ENCODE assay signal across 17 cellular contexts in genomic region chr3:151315136-151315535, GRCh38. TPM values are rescaled to one million over a fixed set of nuclear protein-coding genes. Genes with fewer than 3 reads are reported as not detected.
DNase-seq lines count a peak whose midpoint lies in the region; TF ChIP-seq lines count a peak whose summit lies in the region.
"Had no signal": no experiment of that assay in that cellular context is flagged by ENCODE, and none has a peak within 500 bp of the region (broad histone marks: within the 10 kb centered on the region; RNA-seq: fewer than 3 reads in every experiment).

No MANE protein-coding gene starts in this region.

- peak overlapping the region; percentile 71 for H3K27ac Mint-ChIP-seq in Calu3 (ENCODE audit: unreplicated experiment)
- no peak overlapping the region for H3K27ac Mint-ChIP-seq in endothelial cell (ENCODE audit: unreplicated experiment)
- H3K27ac Mint-ChIP-seq: T-helper 2 cell treated with Interferon-gamma antibody and Interleukin-4, amounts not matched to agents 5 μg/mL and 100 μg/mL, for 36 hours had no signal

- no peak overlapping the region for H4K91ac ChIP-seq in mesenchymal stem cell (ENCODE audit: low read length)

- intact Hi-C loops in Calu3 (cut with micrococcal nuclease; ENCODE audit: unreplicated experiment), result no loop called here

- H3K27me3 Mint-ChIP-seq in Calu3 (ENCODE audit: unreplicated experiment) (no peaks in the 10 kb centered on the region), endothelial cell (ENCODE audit: unreplicated experiment) (no peaks in the 10 kb centered on the region)

- TF ChIP-seq CTCF in Calu3 (IDR thresholded peaks at IDR 0.05; ENCODE audit: unreplicated experiment) (no peak), brain microvascular endothelial cell (IDR thresholded peaks at IDR 0.05; ENCODE audit: low read depth, low read length, missing control alignments) (no peak), coronary artery (IDR thresholded peaks at IDR 0.05) (no peak), endothelial cell (IDR thresholded peaks at IDR 0.05; ENCODE audit: unreplicated experiment) (no peak)

- no peak overlapping the region for H3K14ac ChIP-seq in mesenchymal stem cell (ENCODE audit: low read length in 2 of 2)

- H3K9me3 ChIP-seq in HUES48 (ENCODE audit: control insufficient read depth, insufficient read depth, low read length), result no peaks in the 10 kb centered on the region
- H3K9me3 ChIP-seq in mesenchymal stem cell (ENCODE audit: control insufficient read depth, low read length), result no peaks in the 10 kb centered on the region

- H3K36me3 ChIP-seq in HUES48 (ENCODE audit: control insufficient read depth, insufficient read depth, low read length) (no peaks in the 10 kb centered on the region), brain microvascular endothelial cell (replicated peaks) (no peaks in the 10 kb centered on the region), mesenchymal stem cell (ENCODE audit: control insufficient read depth in 1 of 2, insufficient read depth in 2 of 2, low read depth in 1 of 2, low read length in 2 of 2) (no peaks in the 10 kb centered on the region)

- H2BK12ac ChIP-seq in mesenchymal stem cell (ENCODE audit: low read length in 2 of 2), result no peak overlapping the region

- H3K4me2 ChIP-seq in mesenchymal stem cell (ENCODE audit: low read length, poor library complexity, severe bottlenecking), result no peak overlapping the region

- H2AK5ac ChIP-seq in mesenchymal stem cell (ENCODE audit: low read length, severe bottlenecking), result no peak overlapping the region

- no CpG with 5 or more reads among the region's 2 CpGs for WGBS in mesenchymal stem cell

- H2BK15ac ChIP-seq in mesenchymal stem cell (ENCODE audit: low read depth, poor library complexity, severe bottlenecking), result no peak overlapping the region

- H3K23ac ChIP-seq in mesenchymal stem cell (ENCODE audit: low read length in 2 of 2), result no peak overlapping the region

- no peaks in the 10 kb centered on the region for H3K27me3 ChIP-seq in HUES48 (ENCODE audit: control insufficient read depth, insufficient read depth, low read length)
- no peaks in the 10 kb centered on the region for H3K27me3 ChIP-seq in brain microvascular endothelial cell (replicated peaks)
- no peaks in the 10 kb centered on the region for H3K27me3 ChIP-seq in mesenchymal stem cell (ENCODE audit: control insufficient read depth in 1 of 2, insufficient read depth in 1 of 2, low read length in 2 of 2)

- in situ Hi-C loops in brain microvascular endothelial cell (cut with HindIII; ENCODE audit: low pct_ligation_motif_present, low sequenced_read_pairs), result no loop called here

- H3K9me3 Mint-ChIP-seq in Calu3 (ENCODE audit: low read depth, unreplicated experiment), result no peaks in the 10 kb centered on the region
- no peaks in the 10 kb centered on the region for H3K9me3 Mint-ChIP-seq in endothelial cell (ENCODE audit: unreplicated experiment)
- H3K9me3 Mint-ChIP-seq: T-helper 2 cell treated with Interferon-gamma antibody and Interleukin-4, amounts not matched to agents 5 μg/mL and 100 μg/mL, for 36 hours had no signal

- H3K4me3 Mint-ChIP-seq in Calu3 (ENCODE audit: low read depth, unreplicated experiment), result no peak overlapping the region
- H3K4me3 Mint-ChIP-seq in endothelial cell (ENCODE audit: unreplicated experiment), result no peak overlapping the region
- H3K4me3 Mint-ChIP-seq: T-helper 2 cell treated with Interferon-gamma antibody and Interleukin-4, amounts not matched to agents 5 μg/mL and 100 μg/mL, for 36 hours had no signal

- no peak overlapping the region for H2BK120ac ChIP-seq in mesenchymal stem cell (ENCODE audit: low read depth, low read length)

- H3K4me1 Mint-ChIP-seq in Calu3 (ENCODE audit: low read depth, unreplicated experiment) (peaks cover 30% of the 10 kb centered on the region), endothelial cell (ENCODE audit: unreplicated experiment) (peaks cover 5% of the 10 kb centered on the region)

- H3K4me1 ChIP-seq in HUES48 (ENCODE audit: control insufficient read depth, insufficient read depth, low read length), result peaks cover 46% of the 10 kb centered on the region
- no peaks in the 10 kb centered on the region for H3K4me1 ChIP-seq in mesenchymal stem cell (ENCODE audit: control insufficient read depth, insufficient read depth, low read depth, low read length)

- DNase-seq in Calu3 (no peak), brain microvascular endothelial cell (no peak), mesenchymal stem cell (peak; percentile 82), coronary artery (ENCODE audit: low spot score) (no peak), endothelial cell (ENCODE audit: low spot score) (no peak), SHP77 treated with DMSO at 0.1 percent for 48 hours (lab: John Stamatoyannopoulos, UW) (no peak), SW480 (ENCODE audit: low spot score) (no peak)
- DNase-seq: activated CD4-positive, alpha-beta T cell treated with anti-CD3 and anti-CD28 coated beads, Interleukin-2, amount 50 U/mL, for 1 hour; activated effector memory CD4-positive, alpha-beta T cell treated with Interleukin-2 at 50 U/mL for 16 hours; aorta; GOT3; NCI-H2171 had no signal

- H3K4ac ChIP-seq in mesenchymal stem cell (ENCODE audit: low read depth in 1 of 2, low read length in 2 of 2), result no peak overlapping the region

- H3K36me3 Mint-ChIP-seq in Calu3 (ENCODE audit: insufficient read depth, unreplicated experiment), result no peaks in the 10 kb centered on the region
- no peaks in the 10 kb centered on the region for H3K36me3 Mint-ChIP-seq in endothelial cell (ENCODE audit: low read depth, unreplicated experiment)

- H3K79me1 ChIP-seq in mesenchymal stem cell (replicated peaks; ENCODE audit: low read length, poor library complexity, severe bottlenecking), result no peaks in the 10 kb centered on the region

- H2AFZ ChIP-seq in mesenchymal stem cell (ENCODE audit: low read depth, low read length), result no peak overlapping the region

- CTCF ChIA-PET in Calu3 (lab: Charles Lee), result no interaction called here

- no TSS peak for BruUV-seq in Calu3 (replicated peaks; lab: Mats Ljungman, UMichigan)

- H2BK5ac ChIP-seq in mesenchymal stem cell (ENCODE audit: low read depth, low read length, poor library complexity, severe bottlenecking), result no peak overlapping the region

- H3K9ac ChIP-seq in HUES48 (ENCODE audit: low read depth, low read length) (no peak overlapping the region), mesenchymal stem cell (ENCODE audit: low read length) (no peak overlapping the region)

- H4K8ac ChIP-seq in mesenchymal stem cell (ENCODE audit: low read length), result no peak overlapping the region

- H3K18ac ChIP-seq in mesenchymal stem cell (ENCODE audit: low read depth in 1 of 2, low read length in 2 of 2), result no peak overlapping the region

- peak overlapping the region; percentile 77 for H3K27ac ChIP-seq in HUES48 (ENCODE audit: low read depth, low read length)
- peak overlapping the region; percentile 12 for H3K27ac ChIP-seq in brain microvascular endothelial cell
- no peak overlapping the region for H3K27ac ChIP-seq in mesenchymal stem cell (ENCODE audit: low read length, poor library complexity, severe bottlenecking)
- H3K27ac ChIP-seq in coronary artery, result no peak overlapping the region

- no peak overlapping the region for H3K4me3 ChIP-seq in HUES48 (ENCODE audit: low read depth, low read length)
- H3K4me3 ChIP-seq in brain microvascular endothelial cell (ENCODE audit: low read depth, low read length), result no peak overlapping the region
- no peak overlapping the region for H3K4me3 ChIP-seq in mesenchymal stem cell (ENCODE audit: insufficient read depth in 1 of 2, low read depth in 1 of 2, low read length in 2 of 2)
- no peak overlapping the region for H3K4me3 ChIP-seq in coronary artery

RNA-seq across cellular contexts. Expression of gene GPR87, which starts 1.5 kb away (rescaled TPM):
- total RNA-seq in Calu3 (2022), result 1.2 and 1.5 TPM in 2 replicates
- polyA plus RNA-seq in mesenchymal stem cell (2013, experiment 1 of 2), result 0.07 TPM
- polyA plus RNA-seq in mesenchymal stem cell (2013, experiment 2 of 2), result 0.11 TPM
- total RNA-seq in endothelial cell (ENCODE audit: unreplicated experiment), result 2.0 TPM
- total RNA-seq: aorta, frontal cortex, HepG2, sciatic nerve had no signal
- polyA plus RNA-seq: aorta, HepG2 had no signal

RNA-seq across cellular contexts. Expression of gene P2RY13, which starts 14.2 kb away (rescaled TPM):
- total RNA-seq in Calu3 (2022) (not detected in 2 replicates), endothelial cell (ENCODE audit: unreplicated experiment) (not detected)
- not detected for polyA plus RNA-seq in mesenchymal stem cell (2013, experiment 1 of 2)
- not detected for polyA plus RNA-seq in mesenchymal stem cell (2013, experiment 2 of 2)
- total RNA-seq: HepG2 had no signal
- polyA plus RNA-seq: HepG2 had no signal

RNA-seq across cellular contexts. Expression of gene P2RY14, which starts 36.8 kb away (rescaled TPM):
- total RNA-seq in Calu3 (2022) (not detected in 2 replicates), endothelial cell (ENCODE audit: unreplicated experiment) (0.21 TPM)
- polyA plus RNA-seq in mesenchymal stem cell (2013, experiment 1 of 2), result 4.2 TPM
- polyA plus RNA-seq in mesenchymal stem cell (2013, experiment 2 of 2), result 4.0 TPM
- total RNA-seq: HepG2 had no signal
- polyA plus RNA-seq: HepG2 had no signal

Comparison
In these comparisons a context has a peak if more than half of its experiments do, and no peak if none do; other contexts are left out.
1. H3K27ac ChIP-seq: peak in HUES48 (single experiment) and brain microvascular endothelial cell (single experiment); none in mesenchymal stem cell (single experiment) and coronary artery (0 of 2).